9 cellular contexts compared by ENCODE assay signal in genomic region chr9:115694014-115694413, GRCh38.
DNase-seq lines count a peak whose midpoint lies in the region; ATAC-seq and TF ChIP-seq lines count a peak whose summit lies in the region.
"Had no signal": no experiment of that assay in that cellular context is flagged by ENCODE, and none has a peak within 500 bp of the region (broad histone marks: within the 10 kb centered on the region; RNA-seq: fewer than 3 reads in every experiment).

No MANE protein-coding gene starts in this region.

- H3K4me3 ChIP-seq in ACC112 (ENCODE audit: low read depth, low read length) (no peak overlapping the region), ascending aorta (no peak overlapping the region)

- H3K27me3 ChIP-seq in ACC112 (ENCODE audit: insufficient read depth, low read length) (no peaks in the 10 kb centered on the region), ascending aorta (no peaks in the 10 kb centered on the region)

- no peak for ATAC-seq in HG02970 (IDR thresholded peaks at IDR 0.05; ENCODE audit: low FRiP score, unreplicated experiment)
- no peak for ATAC-seq in HG03196 (IDR thresholded peaks at IDR 0.05; ENCODE audit: unreplicated experiment)
- no peak for ATAC-seq in activated T-cell treated with anti-CD3 and anti-CD28 coated beads, Interleukin-2, amount 50 U/mL, for 72 hours (replicated peaks in 1 of 2)

- H3K36me3 ChIP-seq in ACC112 (ENCODE audit: insufficient read depth, low read length) (no peaks in the 10 kb centered on the region), ascending aorta (no peaks in the 10 kb centered on the region)

- H3K4me1 ChIP-seq in ACC112 (ENCODE audit: control insufficient read depth, insufficient read depth, low read length, unreplicated experiment) (peaks cover 59% of the 10 kb centered on the region), ascending aorta (peaks cover 0 to 6% of the 10 kb centered on the region in 2 donors)

- H3K27me3 Mint-ChIP-seq in activated T-cell treated with anti-CD3 and anti-CD28 coated beads, Interleukin-2, amount 50 U/mL, for 72 hours (ENCODE audit: low read depth) = no peaks in the 10 kb centered on the region
- H3K27me3 Mint-ChIP-seq: activated B cell treated with CpG ODN at 0.5 μM for 24 hours had no signal

- no peak overlapping the region for H3K4me3 Mint-ChIP-seq in activated T-cell treated with anti-CD3 and anti-CD28 coated beads, Interleukin-2, amount 50 U/mL, for 72 hours
- H3K4me3 Mint-ChIP-seq: activated B cell treated with CpG ODN at 0.5 μM for 24 hours had no signal

- peak; percentile 67 for DNase-seq in HT1080 (ENCODE audit: low read depth)
- DNase-seq in ascending aorta (ENCODE audit: low spot score in 2 of 2) = no peak
- peak; percentile 52 for DNase-seq in iPS-NIHi7 (ENCODE audit: extremely low spot score)
- DNase-seq in dermis blood vessel endothelial cell = no peak
- DNase-seq in activated T-cell treated with anti-CD3 and anti-CD28 coated beads, Interleukin-2, amount 50 U/mL, for 72 hours = no peak
- DNase-seq: activated B cell treated with CpG ODN at 0.5 μM for 24 hours had no signal

- H3K4me1 Mint-ChIP-seq in activated T-cell treated with anti-CD3 and anti-CD28 coated beads, Interleukin-2, amount 50 U/mL, for 72 hours (ENCODE audit: low read depth) = no peaks in the 10 kb centered on the region
- H3K4me1 Mint-ChIP-seq: activated B cell treated with CpG ODN at 0.5 μM for 24 hours had no signal

- intact Hi-C loops in ascending aorta (cut with DNase I) = loop anchor here (1.0 to 5.0 kb wide), 4 partner anchors 63 to 878 kb away; no protein-coding TSS in a partner anchor

- no peaks in the 10 kb centered on the region for H3K9me3 ChIP-seq in ascending aorta

- peak; percentile 36 to 52 (median 36) for TF ChIP-seq CTCF in ascending aorta (IDR thresholded peaks at IDR 0.05)

- H3K36me3 Mint-ChIP-seq in activated T-cell treated with anti-CD3 and anti-CD28 coated beads, Interleukin-2, amount 50 U/mL, for 72 hours (ENCODE audit: insufficient read depth in 2 of 2) = no peaks in the 10 kb centered on the region

- H3K27ac ChIP-seq in ACC112 (ENCODE audit: low read depth, low read length) (peak overlapping the region; percentile 98), ascending aorta (no peak overlapping the region)

- no peak overlapping the region for H3K27ac Mint-ChIP-seq in activated T-cell treated with anti-CD3 and anti-CD28 coated beads, Interleukin-2, amount 50 U/mL, for 72 hours
- H3K27ac Mint-ChIP-seq: activated B cell treated with CpG ODN at 0.5 μM for 24 hours had no signal

- peaks cover 0 to 1% of the 10 kb centered on the region in 2 donors for H3K9me3 Mint-ChIP-seq in activated T-cell treated with anti-CD3 and anti-CD28 coated beads, Interleukin-2, amount 50 U/mL, for 72 hours
- H3K9me3 Mint-ChIP-seq: activated B cell treated with CpG ODN at 0.5 μM for 24 hours had no signal

- H2AFZ ChIP-seq in ACC112 (ENCODE audit: low read length, unreplicated experiment) = no peak overlapping the region

- H3K79me2 ChIP-seq in ACC112 (ENCODE audit: control insufficient read depth, insufficient read depth, low read length, unreplicated experiment) = no peaks in the 10 kb centered on the region

Comparison
In these comparisons a context has a peak if more than half of its experiments do, and no peak if none do; other contexts are left out.
1. DNase-seq: peak in HT1080 (single experiment) and iPS-NIHi7 (single experiment); none in ascending aorta (0 of 2), dermis blood vessel endothelial cell (single experiment) and activated T-cell treated with anti-CD3 and anti-CD28 coated beads, Interleukin-2, amount 50 U/mL, for 72 hours (0 of 2).